In genomic region chr5:140346348-140347221, GRCh38 we compare ENCODE assay signal across 8 cellular contexts. TPM values are rescaled to one million over a fixed set of nuclear protein-coding genes. Genes with fewer than 3 reads are reported as not detected.
A peak's percentile ranks its signal among the peaks of the same experiment; 100 is the strongest.
DNase-seq lines count a peak whose midpoint lies in the region; ATAC-seq, FAIRE-seq and TF ChIP-seq lines count a peak whose summit lies in the region.

HBEGF (minus strand) TSS chr5:140346603; CDS start chr5:140346328, 275 bp downstream.

- peak; percentile 78 to 91 for ATAC-seq in A549
- peak; percentile 77 for ATAC-seq in GM18517 (IDR thresholded peaks at IDR 0.05; ENCODE audit: unreplicated experiment)
- peak; percentile 78 for ATAC-seq in HG02943 (IDR thresholded peaks at IDR 0.05; ENCODE audit: low read depth, unreplicated experiment)

- POLR2A ChIA-PET in A549 (lab: Yijun Ruan, JAX), result interaction anchor here (0.6 to 2.5 kb wide), 25 partner anchors 8 to 379 kb away, joined by 3 to 46 read pairs (median 6); partner anchors contain the start of genes HARS1, HARS2, PFDN1 and ZMAT2

- peaks cover 22% of the 10 kb centered on the region for H3K4me1 ChIP-seq in A549

- peak within 1 kb of the TSS; percentile 87 for H3K4me2 ChIP-seq in A549

- peak within 1 kb of the TSS; percentile 75 for H3K4me3 ChIP-seq in A549
- peak within 1 kb of the TSS; percentile 93 for H3K4me3 ChIP-seq in coronary artery

- FAIRE-seq in A549 (lab: Jason Lieb, UNC), result no peak

- no peaks in the 10 kb centered on the region for H3K9me3 ChIP-seq in A549

- WGBS in A549 (ENCODE audit: missing lambda C conversion rate), result 10% methylated on average over 24 of the region's 72 CpGs

- no peak; a peak in 2 of 5 replicates for TF ChIP-seq RAD21 in A549 (conservative IDR thresholded peaks at IDR 0.05 in 1 of 2, IDR thresholded peaks at IDR 0.05 in 1 of 2)

- CTCF ChIA-PET in A549 (lab: Yijun Ruan, JAX), result interaction anchor here (0.5 to 36.9 kb wide), 36 partner anchors 9 to 374 kb away, joined by 3 to 1613 read pairs (median 6); partner anchors contain the start of genes PFDN1 and SLC4A9

- peak within 1 kb of the TSS; percentile 74 to 88 for H3K27ac ChIP-seq in A549
- H3K27ac ChIP-seq in coronary artery, result peak within 1 kb of the TSS; percentile 79 to 91

- no peak; the same call in none of the 3 replicates for TF ChIP-seq CTCF in A549 (IDR thresholded peaks at IDR 0.05)
- peak; percentile 30 for TF ChIP-seq CTCF in coronary artery (IDR thresholded peaks at IDR 0.05)

- DNase-seq in A549 (ENCODE audit: low read depth in 1 of 2, low spot score in 1 of 2), result peak; percentile 69 to 85
- DNase-seq in NCI-H2227 treated with DMSO at 0.1 percent for 48 hours (lab: John Stamatoyannopoulos, UW), result peak; percentile 51
- peak; percentile 62 for DNase-seq in activated CD4-positive, CD25-positive, alpha-beta regulatory T cell treated with anti-CD3 and anti-CD28 coated beads, Interleukin-2, amount 50 U/mL, for 72 hours
- peak; percentile 86 for DNase-seq in coronary artery (ENCODE audit: low spot score)
- DNase-seq in kidney tubule cell (ENCODE audit: low spot score), result peak; percentile 92
- DNase-seq in stimulated activated CD4-positive, alpha-beta T cell treated with anti-CD3 and anti-CD28 coated beads, Interleukin-1b, Interleukin-23, amount 100 ng/mL, for 48 hours, result peak; percentile 34

- peak; percentile 95 for TF ChIP-seq POLR2A in A549 (IDR thresholded peaks at IDR 0.05; ENCODE audit: low read length)

- no peak for TF ChIP-seq EP300 in A549 (IDR thresholded peaks at IDR 0.05)

TF ChIP-seq in A549, 52 proteins besides CTCF, POLR2A, EP300 and RAD21:
- peak in 1 of 2 experiments; percentile 74; a peak in 2 of 5 replicates for TF ChIP-seq JUN (IDR thresholded peaks at IDR 0.05)
- TF ChIP-seq EHMT2 (IDR thresholded peaks at IDR 0.05; ENCODE audit: low read depth), result no peak
- peak; percentile 39; the same call in 2 of the 3 replicates for TF ChIP-seq SMC3 (IDR thresholded peaks at IDR 0.05)
- no peak for TF ChIP-seq SREBF2 (IDR thresholded peaks at IDR 0.05)
- TF ChIP-seq MAX (IDR thresholded peaks at IDR 0.05), result peak; percentile 16; the same call in 1 of the 2 replicates
- TF ChIP-seq BCL3 (IDR thresholded peaks at IDR 0.05), result peak; percentile 92
- peak; percentile 58; the same call in 1 of the 2 replicates for TF ChIP-seq PHF8 (IDR thresholded peaks at IDR 0.05; ENCODE audit: borderline replicate concordance, low read depth)

RNA-seq across cellular contexts. Expression of gene HBEGF, which starts in this region (rescaled TPM):
- polyA plus RNA-seq in A549 (2011; rRNA removed), result 4.2 and 5.0 TPM in 2 replicates
- 3.0 and 4.3 TPM in 2 replicates for polyA plus RNA-seq in A549 (2012; cell fraction: cytosol; rRNA removed)
- 4.0 and 6.1 TPM in 2 replicates for polyA plus RNA-seq in A549 (2012; cell fraction: nucleus; rRNA removed)
- polyA plus RNA-seq in A549 (2017; fragmentation: RNase III; extraction: RNeasy Plus Mini Kit Qiagen cat#74134 plus additional on column Dnase treatment), result 3.4 to 5.1 TPM (median 3.5 TPM) in 3 replicates
- 1.3 and 1.4 TPM in 2 replicates for polyA minus RNA-seq in A549 (2011; rRNA and poly(A)+ RNA removed)

Comparison
In these comparisons a context has a peak if more than half of its experiments do, and no peak if none do; other contexts are left out.
1. Peak in every context shown above with its lines: DNase-seq, ATAC-seq, H3K4me3 ChIP-seq and H3K27ac ChIP-seq.
2. DNase-seq: peak in every context shown above with its lines; median percentile 92 in kidney tubule cell; 86 in coronary artery; 77 in A549; 62 in activated CD4-positive, CD25-positive, alpha-beta regulatory T cell treated with anti-CD3 and anti-CD28 coated beads, Interleukin-2, amount 50 U/mL, for 72 hours; 51 in NCI-H2227 treated with DMSO at 0.1 percent for 48 hours; 34 in stimulated activated CD4-positive, alpha-beta T cell treated with anti-CD3 and anti-CD28 coated beads, Interleukin-1b, Interleukin-23, amount 100 ng/mL, for 48 hours.